In genomic region chr10:42782446-42783180, GRCh38 we compare ENCODE assay signal across 8 cellular contexts. TPM values are rescaled to one million over a fixed set of nuclear protein-coding genes. Genes with fewer than 3 reads are reported as not detected.
DNase-seq lines count a peak whose midpoint lies in the region; ATAC-seq, FAIRE-seq and TF ChIP-seq lines count a peak whose summit lies in the region.

Gene BMS1, plus strand, starts transcription at chr10:42782795. Its CDS starts 1,600 bp downstream, at chr10:42784395.

- peak within 1 kb of the TSS; percentile 24 for H3K27ac ChIP-seq in OCI-LY1 (ENCODE audit: low read depth, low read length, poor library complexity, severe bottlenecking)
- H3K27ac ChIP-seq in mesodermal cell (ENCODE audit: low read depth, low read length, severe bottlenecking), result peak within 1 kb of the TSS; percentile 76

- peaks cover 11% of the 10 kb centered on the region for H3K79me2 ChIP-seq in OCI-LY1 (ENCODE audit: insufficient read depth, low read length)

- H3K9ac ChIP-seq in OCI-LY1 (ENCODE audit: low read length), result peak within 1 kb of the TSS; percentile 79

- peak; percentile 97 for ATAC-seq in GM21526 (IDR thresholded peaks at IDR 0.05; ENCODE audit: low FRiP score, unreplicated experiment)

- peak within 1 kb of the TSS; percentile 100 for H3K4me2 ChIP-seq in OCI-LY1 (ENCODE audit: low read length)

- peak within 1 kb of the TSS; percentile 97 for H3K4me3 ChIP-seq in OCI-LY1 (ENCODE audit: low read depth, low read length, poor library complexity, severe bottlenecking)
- peak within 1 kb of the TSS; percentile 74 for H3K4me3 ChIP-seq in mesodermal cell (ENCODE audit: extremely low read depth, insufficient read depth, low read length, poor library complexity, severe bottlenecking)

- TF ChIP-seq CTCF in D721Med (IDR thresholded peaks at IDR 0.05; ENCODE audit: insufficient read depth, missing control alignments) (no peak), OCI-LY1 (IDR thresholded peaks at IDR 0.05; ENCODE audit: low read length) (no peak)

- H3F3A ChIP-seq in OCI-LY1 (ENCODE audit: insufficient read depth, low read length), result no peaks in the 10 kb centered on the region

- no peaks in the 10 kb centered on the region for H3K27me3 ChIP-seq in OCI-LY1 (ENCODE audit: insufficient read depth, low read length)

- no peak for FAIRE-seq in D721Med (lab: Jason Lieb, UNC)

- no peaks in the 10 kb centered on the region for H3K9me3 ChIP-seq in OCI-LY1 (ENCODE audit: low read length)
- H3K9me3 ChIP-seq in mesodermal cell (ENCODE audit: control insufficient read depth, low read length), result no peaks in the 10 kb centered on the region

- WGBS in mesodermal cell (ENCODE audit: insufficient coverage in 2 of 2), 2 experiments, result 0 to 1% methylated on average over 47 to 48 of the region's 60 CpGs

- peak within 1 kb of the TSS; percentile 39 for H2AFZ ChIP-seq in OCI-LY1 (ENCODE audit: low read length)

- H3K36me3 ChIP-seq in OCI-LY1 (ENCODE audit: insufficient read depth, low read length) (peaks cover 32% of the 10 kb centered on the region), mesodermal cell (ENCODE audit: control insufficient read depth, insufficient read depth, low read length) (peaks cover 32% of the 10 kb centered on the region)

- peak; percentile 74 for DNase-seq in D721Med (ENCODE audit: insufficient read length, low spot score)
- DNase-seq in HuH-7 (ENCODE audit: low spot score), result peak; percentile 70
- peak; percentile 82 for DNase-seq in activated CD8-positive, alpha-beta memory T cell treated with anti-CD3 and anti-CD28 coated beads, Interleukin-2, amount 50 U/mL, for 4 hours
- DNase-seq in stimulated activated CD8-positive, alpha-beta memory T cell treated with anti-CD3 and anti-CD28 coated beads, Interleukin-15, amount 100 ng/mL, for 24 hours (ENCODE audit: low read depth), result peak; percentile 70

- no peaks in the 10 kb centered on the region for H4K20me1 ChIP-seq in OCI-LY1 (ENCODE audit: insufficient read depth, low read length)

- in situ Hi-C loops in endometrial microvascular endothelial cells (cut with HindIII; ENCODE audit: inconsistent ontology term, low pct_unique_long_range_greater_than_20kb, low sequenced_read_pairs), result no loop called here

- H3K4me1 ChIP-seq in OCI-LY1 (ENCODE audit: insufficient read depth, low read length, severe bottlenecking) (peaks cover 18% of the 10 kb centered on the region), mesodermal cell (ENCODE audit: control insufficient read depth, insufficient read depth, low read length, poor library complexity, severe bottlenecking) (no peaks in the 10 kb centered on the region)

- no peaks in the 10 kb centered on the region for H3K9me2 ChIP-seq in OCI-LY1 (ENCODE audit: low read depth, low read length)

RNA-seq across cellular contexts. Expression of gene BMS1, which starts in this region (rescaled TPM):
- 15.1 TPM for total RNA-seq in endometrial microvascular endothelial cells (ENCODE audit: inconsistent ontology term)
- 19.4 TPM for polyA plus RNA-seq in mesodermal cell (2013, experiment 1 of 2)
- polyA plus RNA-seq in mesodermal cell (2013, experiment 2 of 2), result 20.9 TPM

Comparison
In these comparisons a context has a peak if more than half of its experiments do, and no peak if none do; other contexts are left out.
1. Peak in every context shown above with its lines: DNase-seq, ATAC-seq, H3K4me3 ChIP-seq and H3K27ac ChIP-seq.